1 cellular context compared by ENCODE assay signal in the genomic region with DNA sequence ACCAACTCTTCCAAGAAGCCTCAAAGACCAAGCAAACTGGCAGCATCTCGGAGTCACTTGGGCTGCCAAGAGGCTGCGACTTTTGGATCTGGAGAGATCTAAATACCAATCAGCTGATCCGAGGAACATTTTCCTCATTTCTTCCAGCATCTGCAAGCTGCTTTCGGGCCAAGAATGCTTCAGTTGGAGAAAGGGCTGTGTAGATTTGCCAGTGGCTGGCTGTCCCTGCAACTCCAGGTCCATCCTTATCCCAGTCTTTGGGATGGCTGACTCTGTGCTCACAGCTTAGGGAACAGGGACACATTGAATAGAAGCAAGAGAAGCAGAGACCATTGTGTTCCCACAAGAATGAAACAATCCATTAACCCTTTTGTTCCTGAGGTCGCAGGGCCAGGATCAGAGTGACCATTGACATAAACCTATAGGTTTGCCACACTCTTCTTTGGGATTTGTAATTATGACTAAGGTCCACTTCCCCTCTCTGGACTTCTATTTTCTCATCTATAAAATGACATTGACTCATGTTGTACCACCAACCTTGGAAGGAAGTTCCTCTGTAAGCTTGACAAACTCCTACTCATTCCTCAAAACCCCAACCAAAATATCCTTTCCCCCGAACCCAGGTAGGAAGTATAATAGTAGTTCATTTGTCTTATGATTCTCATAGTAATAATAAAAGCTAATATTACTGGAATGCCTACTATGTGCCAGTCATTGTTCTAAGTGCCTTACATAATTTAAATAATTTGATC.
TF ChIP-seq lines count a peak whose summit lies in the region.

No MANE protein-coding gene starts in this region.

TF ChIP-seq in A549, 52 proteins besides CTCF, POLR2A, EP300 and RAD21 (continued from another document):
- TF ChIP-seq ZFP36 (IDR thresholded peaks at IDR 0.05; ENCODE audit: borderline replicate concordance, partially characterized antibody), result no peak
